Comparison of ENCODE assay signal across 1 cellular context in the genomic region with DNA sequence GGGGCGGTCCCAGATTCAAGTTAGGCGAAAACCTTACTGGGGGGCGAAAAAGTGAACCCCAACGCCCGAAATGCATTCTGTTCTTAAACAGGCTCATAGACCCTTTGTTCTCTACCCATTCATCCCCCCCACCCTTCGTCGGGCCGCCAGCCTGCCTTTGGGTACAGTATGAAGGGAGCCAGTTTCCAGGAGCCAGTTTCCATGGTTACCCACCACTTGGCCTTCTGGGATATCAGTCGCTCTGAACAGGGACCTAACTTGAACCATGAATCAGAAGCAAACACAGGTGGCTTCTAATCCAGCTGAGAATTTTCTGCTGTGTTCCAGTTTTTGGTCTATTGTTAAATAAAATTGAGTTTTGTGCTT.
A peak's percentile ranks its signal among the peaks of the same experiment; 100 is the strongest.
TF ChIP-seq lines count a peak whose summit lies in the region.

No MANE protein-coding gene starts in this region.

TF ChIP-seq in H1, 55 proteins besides CTCF, POLR2A, EP300 and RAD21:
- TF ChIP-seq ZNF274 (IDR thresholded peaks at IDR 0.05; ENCODE audit: borderline replicate concordance, extremely low read depth, low read length), result no peak
- TF ChIP-seq CHD1 (IDR thresholded peaks at IDR 0.05; ENCODE audit: low read depth, low read length), result no peak
- TF ChIP-seq SAP30 (IDR thresholded peaks at IDR 0.05; ENCODE audit: insufficient read depth, insufficient replicate concordance, low read length), result peak; percentile 15
- TF ChIP-seq JUN (IDR thresholded peaks at IDR 0.05; ENCODE audit: low read depth, low read length), result no peak
- peak in 1 of 2 experiments; percentile 83; a peak in 2 of 4 replicates for TF ChIP-seq SIN3A (conservative IDR thresholded peaks at IDR 0.05 in 1 of 2, IDR thresholded peaks at IDR 0.05 in 1 of 2; ENCODE audit: low read depth in 1 of 2, low read length in 2 of 2)
- 0 out of 2 replicates have a peak, but pooled peaks have one; percentile 19 for TF ChIP-seq PHF8 (conservative IDR thresholded peaks at IDR 0.05; ENCODE audit: low read depth, low read length)
- no peak for TF ChIP-seq KDM1A (IDR thresholded peaks at IDR 0.05; ENCODE audit: borderline replicate concordance, low read length)
- no peak for TF ChIP-seq TAF7 (optimal IDR thresholded peaks at IDR 0.05; ENCODE audit: borderline replicate concordance, low read depth, low read length)
